ENCODE assay signal across 37 cellular contexts in genomic region chr14:79320561-79320960, GRCh38.
"Had no signal": no experiment of that assay in that cellular context is flagged by ENCODE, and none has a peak within 500 bp of the region (broad histone marks: within the 10 kb centered on the region; RNA-seq: fewer than 3 reads in every experiment).

No MANE protein-coding gene starts in this region.

- H3K9me3 Mint-ChIP-seq: activated B cell treated with CpG ODN at 0.5 μM for 24 hours; activated CD4-positive, alpha-beta memory T cell treated with anti-CD3 and anti-CD28 coated beads for 36 hours; activated CD4-positive, alpha-beta T cell treated with anti-CD3 and anti-CD28 coated beads, Interleukin-2, amount 10 ng/mL, durations not matched to agents 24 days and 14 days; activated CD8-positive, alpha-beta T cell treated with anti-CD3 and anti-CD28 coated beads for 36 hours; activated naive CD4-positive, alpha-beta T cell treated with anti-CD3 and anti-CD28 coated beads for 36 hours; activated naive CD8-positive, alpha-beta T cell treated with anti-CD3 and anti-CD28 coated beads for 36 hours; activated T-cell treated with anti-CD3 and anti-CD28 coated beads, Interleukin-2, amount 50 U/mL, for 4 hours; activated T-helper 1 cell treated with anti-CD3 and anti-CD28 coated beads, Interleukin-12 subunit alpha, Interleukin-12 subunit beta, Interleukin-2, Interleukin-4 antibody, amounts not matched to agents 30 ng/mL and 10 ng/mL and 1 ng/mL, durations not matched to agents 14 hours and 24 hours and 36 hours; brain; T-helper 2 cell treated with Interferon-gamma antibody and Interleukin-4, amounts not matched to agents 5 μg/mL and 100 μg/mL, for 36 hours had no signal

- H3K9me3 ChIP-seq: adrenal gland had no signal

- H3K27ac ChIP-seq: adrenal gland, cardiac muscle cell, VCaP had no signal

- H3K4me3 Mint-ChIP-seq: activated B cell treated with CpG ODN at 0.5 μM for 24 hours; activated CD4-positive, alpha-beta memory T cell treated with anti-CD3 and anti-CD28 coated beads for 36 hours; activated CD4-positive, alpha-beta T cell treated with anti-CD3 and anti-CD28 coated beads, Interleukin-2, amount 10 ng/mL, durations not matched to agents 24 days and 14 days; activated CD8-positive, alpha-beta T cell treated with anti-CD3 and anti-CD28 coated beads for 36 hours; activated naive CD4-positive, alpha-beta T cell treated with anti-CD3 and anti-CD28 coated beads for 36 hours; activated naive CD8-positive, alpha-beta T cell treated with anti-CD3 and anti-CD28 coated beads for 36 hours; activated T-cell treated with anti-CD3 and anti-CD28 coated beads, Interleukin-2, amount 50 U/mL, for 4 hours; activated T-cell treated with anti-CD3 and anti-CD28 coated beads, Interleukin-2, amount 50 U/mL, for 72 hours; activated T-helper 1 cell treated with anti-CD3 and anti-CD28 coated beads, Interleukin-12 subunit alpha, Interleukin-12 subunit beta, Interleukin-2, Interleukin-4 antibody, amounts not matched to agents 30 ng/mL and 10 ng/mL and 1 ng/mL, durations not matched to agents 14 hours and 24 hours and 36 hours; activated T-helper 17 cell treated with anti-CD3 and anti-CD28 coated beads, Interleukin-2, amount 50 U/mL, for 72 hours; brain; central memory CD8-positive, alpha-beta T cell; T-helper 2 cell treated with Interferon-gamma antibody and Interleukin-4, amounts not matched to agents 5 μg/mL and 100 μg/mL, for 36 hours had no signal

- H3K27me3 Mint-ChIP-seq: activated B cell treated with CpG ODN at 0.5 μM for 24 hours; activated CD4-positive, alpha-beta memory T cell treated with anti-CD3 and anti-CD28 coated beads for 36 hours; activated CD4-positive, alpha-beta T cell treated with anti-CD3 and anti-CD28 coated beads, Interleukin-2, amount 10 ng/mL, durations not matched to agents 24 days and 14 days; activated CD8-positive, alpha-beta T cell treated with anti-CD3 and anti-CD28 coated beads for 36 hours; activated naive CD8-positive, alpha-beta T cell treated with anti-CD3 and anti-CD28 coated beads for 36 hours; activated T-helper 17 cell treated with anti-CD3 and anti-CD28 coated beads, Interleukin-2, amount 50 U/mL, for 72 hours; brain; central memory CD8-positive, alpha-beta T cell had no signal

- H3K27me3 ChIP-seq: adrenal gland had no signal

- H3K36me3 ChIP-seq: adrenal gland, cardiac muscle cell had no signal

- FAIRE-seq: astrocyte, bronchial epithelial cell, TTC549 had no signal

- ATAC-seq: activated CD8-positive, alpha-beta T cell treated with anti-CD3 and anti-CD28 coated beads for 36 hours; activated naive CD4-positive, alpha-beta T cell treated with anti-CD3 and anti-CD28 coated beads, Interleukin-2, amount 50 U/mL, for 72 hours; activated T-cell treated with anti-CD3 and anti-CD28 coated beads, Interleukin-2, amount 50 U/mL, for 4 hours; activated T-cell treated with anti-CD3 and anti-CD28 coated beads, Interleukin-2, amount 50 U/mL, for 72 hours; activated T-helper 17 cell treated with anti-CD3 and anti-CD28 coated beads, Interleukin-2, amount 50 U/mL, for 72 hours had no signal

- H3K4me3 ChIP-seq: adrenal gland, cardiac muscle cell had no signal

- DNase-seq: activated B cell treated with CpG ODN at 0.5 μM for 24 hours; activated CD4-positive, alpha-beta memory T cell treated with anti-CD3 and anti-CD28 coated beads for 36 hours; activated CD4-positive, alpha-beta T cell treated with anti-CD3 and anti-CD28 coated beads for 4 hours; activated CD4-positive, alpha-beta T cell treated with anti-CD3 and anti-CD28 coated beads, Interleukin-2, amount 10 ng/mL, durations not matched to agents 24 days and 14 days; activated CD4-positive, alpha-beta T cell treated with anti-CD3 and anti-CD28 coated beads, Interleukin-2, amount 50 U/mL, for 1 hour; activated CD4-positive, alpha-beta T cell treated with anti-CD3 and anti-CD28 coated beads, Interleukin-2, amount 50 U/mL, for 4 hours; activated CD4-positive, CD25-positive, alpha-beta regulatory T cell treated with anti-CD3 and anti-CD28 coated beads, Interleukin-2, amount 50 U/mL, for 72 hours; activated CD8-positive, alpha-beta memory T cell treated with anti-CD3 and anti-CD28 coated beads, Interleukin-2, amount 50 U/mL, for 4 hours; activated CD8-positive, alpha-beta T cell treated with anti-CD3 and anti-CD28 coated beads for 36 hours; activated effector memory CD4-positive, alpha-beta T cell treated with anti-CD3 and anti-CD28 coated beads, Interleukin-2, amount 50 U/mL, for 16 hours; activated gamma-delta T cell treated with Interleukin-2 at 50 U/mL for 16 hours; activated naive CD4-positive, alpha-beta T cell; activated naive CD4-positive, alpha-beta T cell treated with anti-CD3 and anti-CD28 coated beads for 36 hours; activated naive CD4-positive, alpha-beta T cell treated with anti-CD3 and anti-CD28 coated beads, Interleukin-2, amount 50 U/mL, for 16 hours; activated naive CD8-positive, alpha-beta T cell treated with anti-CD3 and anti-CD28 coated beads for 36 hours; activated T-cell treated with anti-CD3 and anti-CD28 coated beads for 4 hours; activated T-cell treated with anti-CD3 and anti-CD28 coated beads, Interleukin-2, amount 50 U/mL, for 1 hour; activated T-cell treated with anti-CD3 and anti-CD28 coated beads, Interleukin-2, amount 50 U/mL, for 4 hours; activated T-cell treated with anti-CD3 and anti-CD28 coated beads, Interleukin-2, amount 50 U/mL, for 72 hours; adrenal gland; amniotic stem cell; aorta; caudate nucleus; cerebellar nuclear complex; T-helper 2 cell; T-helper 9 cell had no signal

- H3K36me3 Mint-ChIP-seq: activated CD4-positive, alpha-beta memory T cell treated with anti-CD3 and anti-CD28 coated beads for 36 hours; activated naive CD4-positive, alpha-beta T cell treated with anti-CD3 and anti-CD28 coated beads, Interleukin-2, amount 50 U/mL, for 72 hours; activated naive CD8-positive, alpha-beta T cell treated with anti-CD3 and anti-CD28 coated beads for 36 hours; brain had no signal

- H3K27ac Mint-ChIP-seq: activated B cell treated with CpG ODN at 0.5 μM for 24 hours; activated CD4-positive, alpha-beta memory T cell treated with anti-CD3 and anti-CD28 coated beads for 36 hours; activated CD4-positive, alpha-beta T cell treated with anti-CD3 and anti-CD28 coated beads, Interleukin-2, amount 10 ng/mL, durations not matched to agents 24 days and 14 days; activated CD8-positive, alpha-beta T cell treated with anti-CD3 and anti-CD28 coated beads for 36 hours; activated naive CD4-positive, alpha-beta T cell treated with anti-CD3 and anti-CD28 coated beads for 36 hours; activated naive CD4-positive, alpha-beta T cell treated with anti-CD3 and anti-CD28 coated beads, Interleukin-2, amount 50 U/mL, for 72 hours; activated naive CD8-positive, alpha-beta T cell treated with anti-CD3 and anti-CD28 coated beads for 36 hours; activated T-cell treated with anti-CD3 and anti-CD28 coated beads, Interleukin-2, amount 50 U/mL, for 72 hours; activated T-helper 1 cell treated with anti-CD3 and anti-CD28 coated beads, Interleukin-12 subunit alpha, Interleukin-12 subunit beta, Interleukin-2, Interleukin-4 antibody, amounts not matched to agents 30 ng/mL and 10 ng/mL and 1 ng/mL, durations not matched to agents 14 hours and 24 hours and 36 hours; activated T-helper 17 cell treated with anti-CD3 and anti-CD28 coated beads, Interleukin-2, amount 50 U/mL, for 72 hours; brain; T-helper 2 cell treated with Interferon-gamma antibody and Interleukin-4, amounts not matched to agents 5 μg/mL and 100 μg/mL, for 36 hours had no signal

- H3K4me1 ChIP-seq: adrenal gland had no signal

- H3K4me1 Mint-ChIP-seq: activated B cell treated with CpG ODN at 0.5 μM for 24 hours; activated CD4-positive, alpha-beta T cell treated with anti-CD3 and anti-CD28 coated beads, Interleukin-2, amount 10 ng/mL, durations not matched to agents 24 days and 14 days; activated naive CD8-positive, alpha-beta T cell treated with anti-CD3 and anti-CD28 coated beads for 36 hours; activated T-helper 17 cell treated with anti-CD3 and anti-CD28 coated beads, Interleukin-2, amount 50 U/mL, for 72 hours; central memory CD8-positive, alpha-beta T cell had no signal
